In genomic region chr7:537911-538634, GRCh38 we compare ENCODE assay signal across 8 cellular contexts. TPM values are rescaled to one million over a fixed set of nuclear protein-coding genes. Genes with fewer than 3 reads are reported as not detected.
DNase-seq lines count a peak whose midpoint lies in the region; ATAC-seq, FAIRE-seq and TF ChIP-seq lines count a peak whose summit lies in the region.

No MANE protein-coding gene starts in this region.

- peak overlapping the region; percentile 90 for H3K27ac ChIP-seq in endothelial cell of umbilical vein (ENCODE audit: insufficient read depth, low read depth, low read length)

- peaks cover 28% of the 10 kb centered on the region for H3K4me1 ChIP-seq in endothelial cell of umbilical vein (ENCODE audit: control insufficient read depth, extremely low read depth, insufficient read depth, low read length)

- H3K27me3 ChIP-seq in MG63 (no peaks in the 10 kb centered on the region), endothelial cell of umbilical vein (ENCODE audit: control insufficient read depth in 2 of 2, insufficient read depth in 2 of 2, low read length in 2 of 2) (no peaks in the 10 kb centered on the region)

- H2AFZ ChIP-seq in endothelial cell of umbilical vein (ENCODE audit: low read depth, low read length), result peak overlapping the region; percentile 44

- H3K9ac ChIP-seq in endothelial cell of umbilical vein (replicated peaks; ENCODE audit: extremely low read depth, insufficient read depth, low read length), result peak overlapping the region; percentile 56

- no peaks in the 10 kb centered on the region for H3K9me1 ChIP-seq in endothelial cell of umbilical vein (replicated peaks; ENCODE audit: control insufficient read depth, extremely low read depth, insufficient read depth, low read length)

- H3K4me3 ChIP-seq in AG09309 (ENCODE audit: control insufficient read depth, low read depth, low read length) (no peak overlapping the region), MG63 (no peak overlapping the region), endothelial cell of umbilical vein (replicated peaks in 1 of 3; ENCODE audit: insufficient read depth in 1 of 3, low read depth in 1 of 3, low read length in 3 of 3) (no peak overlapping the region)

- no peak for ATAC-seq in HG02970 (IDR thresholded peaks at IDR 0.05; ENCODE audit: low FRiP score, unreplicated experiment)

- peak; percentile 64 for DNase-seq in AG09309 (ENCODE audit: low read depth)
- peak; percentile 96 for DNase-seq in MG63
- DNase-seq in endothelial cell of umbilical vein (ENCODE audit: low read depth, low spot score), result peak; percentile 65
- peak; percentile 30 to 68 for DNase-seq in lung microvascular endothelial cell (ENCODE audit: low read depth in 2 of 2)
- DNase-seq in activated CD4-positive, CD25-positive, alpha-beta regulatory T cell treated with anti-CD3 and anti-CD28 coated beads, Interleukin-2, amount 50 U/mL, for 72 hours, result no peak
- no peak for DNase-seq in central memory CD4-positive, alpha-beta T cell
- no peak for DNase-seq in GF-D8 (lab: John Stamatoyannopoulos, UW)

- no TSS peak for BruUV-seq in endothelial cell of umbilical vein (replicated peaks; lab: Mats Ljungman, UMichigan)

- intact Hi-C loops in endothelial cell of umbilical vein (cut with micrococcal nuclease), result loop anchor here (1.0 kb wide), 2 partner anchors 16 to 20 kb away; no protein-coding TSS in a partner anchor

- H3K9me3 ChIP-seq in MG63 (no peaks in the 10 kb centered on the region), endothelial cell of umbilical vein (replicated peaks; ENCODE audit: control insufficient read depth, insufficient read depth, low read length) (no peaks in the 10 kb centered on the region)

- H3K79me2 ChIP-seq in endothelial cell of umbilical vein (ENCODE audit: control insufficient read depth, insufficient read depth, low read length), result no peaks in the 10 kb centered on the region

- POLR2A ChIA-PET in endothelial cell of umbilical vein (lab: Charles Lee), result no interaction called here

- dilution Hi-C loops in endothelial cell of umbilical vein (cut with MboI; ENCODE audit: extremely low pct_ligation_motif_present, low sequenced_read_pairs), result no loop called here

- FAIRE-seq in endothelial cell of umbilical vein (lab: Jason Lieb, UNC), result peak; percentile 95

- TF ChIP-seq POLR2A in endothelial cell of umbilical vein (IDR thresholded peaks at IDR 0.05; ENCODE audit: low read depth, low read length), result no peak

- no peak for TF ChIP-seq CTCF in AG09309 (IDR thresholded peaks at IDR 0.05; ENCODE audit: control insufficient read depth, insufficient read depth, low read depth, low read length, missing control alignments)
- TF ChIP-seq CTCF in endothelial cell of umbilical vein (IDR thresholded peaks at IDR 0.05; ENCODE audit: extremely low read depth in 1 of 2, insufficient read depth in 1 of 2, low read depth in 1 of 2, low read length in 2 of 2), result no peak

- peak overlapping the region; percentile 24 for H3K4me2 ChIP-seq in endothelial cell of umbilical vein (ENCODE audit: insufficient read depth, low read length)

- no peaks in the 10 kb centered on the region for H4K20me1 ChIP-seq in endothelial cell of umbilical vein (replicated peaks; ENCODE audit: control insufficient read depth, extremely low read depth, insufficient read depth, low read length)

- CTCF ChIA-PET in endothelial cell of umbilical vein (lab: Charles Lee), result interaction anchor here (0.9 to 2.2 kb wide), 5 partner anchors 16 to 216 kb away, joined by 3 to 12 read pairs (median 3); partner anchors contain the start of gene PDGFA

- H3K36me3 ChIP-seq in MG63 (no peaks in the 10 kb centered on the region), endothelial cell of umbilical vein (ENCODE audit: control insufficient read depth in 2 of 2, extremely low read depth in 1 of 2, insufficient read depth in 2 of 2, low read length in 2 of 2) (no peaks in the 10 kb centered on the region)

TF ChIP-seq in endothelial cell of umbilical vein, 7 proteins besides CTCF, POLR2A, EP300 and RAD21:
- TF ChIP-seq FOS (IDR thresholded peaks at IDR 0.05; ENCODE audit: borderline replicate concordance, insufficient read depth, low read length), result peak; percentile 78
- TF ChIP-seq MYC (IDR thresholded peaks at IDR 0.05; ENCODE audit: low read depth, low read length), result no peak
- no peak for TF ChIP-seq EZH2 (IDR thresholded peaks at IDR 0.05; ENCODE audit: borderline replicate concordance, low read depth, low read length, severe bottlenecking)
- no peak for TF ChIP-seq MAX (IDR thresholded peaks at IDR 0.05; ENCODE audit: insufficient read depth, insufficient read length)
- peak; percentile 22 for TF ChIP-seq JUN (IDR thresholded peaks at IDR 0.05; ENCODE audit: borderline replicate concordance, insufficient read depth, insufficient read length, low read depth)
- TF ChIP-seq POLR2AphosphoS5 (IDR thresholded peaks at IDR 0.05; ENCODE audit: insufficient read depth, low read depth, low read length), result peak; percentile 68
- TF ChIP-seq GATA2 (IDR thresholded peaks at IDR 0.05; ENCODE audit: insufficient read depth, insufficient read length, low read depth, low read length), result peak; percentile 83
TF ChIP-seq in endothelial cell of umbilical vein: peak in this region for 4.

RNA-seq across cellular contexts. Expression of gene PDGFA, which starts 18.4 kb away (rescaled TPM):
- 4.9 and 33.7 TPM in 2 replicates for total RNA-seq in MG63 (2014; rRNA removed; shearing (Covaris generic); ENCODE audit: low replicate concordance)
- total RNA-seq in endothelial cell of umbilical vein, result 62.4 and 68.1 TPM in 2 replicates
- 17.4 and 23.2 TPM in 2 replicates for polyA plus RNA-seq in endothelial cell of umbilical vein
- 17.9 and 24.0 TPM in 2 replicates for polyA plus RNA-seq in endothelial cell of umbilical vein (2011; cell fraction: cytosol; rRNA removed)
- polyA plus RNA-seq in endothelial cell of umbilical vein (2011; cell fraction: nucleus; rRNA removed), result 20.1 and 24.5 TPM in 2 replicates
- 14.5 and 16.4 TPM in 2 replicates for polyA plus RNA-seq in endothelial cell of umbilical vein (2012)
- polyA minus RNA-seq in endothelial cell of umbilical vein, result 51.3 and 58.0 TPM in 2 replicates
- 23.2 TPM for polyA minus RNA-seq in endothelial cell of umbilical vein (2011; cell fraction: cytosol; rRNA and poly(A)+ RNA removed)
- 8.3 and 12.9 TPM in 2 replicates for polyA minus RNA-seq in endothelial cell of umbilical vein (2011; cell fraction: nucleus; rRNA and poly(A)+ RNA removed)
- total RNA-seq in lung microvascular endothelial cell, result 46.2 and 94.8 TPM in 2 replicates

Comparison
In these comparisons a context has a peak if more than half of its experiments do, and no peak if none do; other contexts are left out.
1. DNase-seq: peak in AG09309 (single experiment), MG63 (single experiment), endothelial cell of umbilical vein (single experiment) and lung microvascular endothelial cell (2 of 2); none in activated CD4-positive, CD25-positive, alpha-beta regulatory T cell treated with anti-CD3 and anti-CD28 coated beads, Interleukin-2, amount 50 U/mL, for 72 hours (single experiment), central memory CD4-positive, alpha-beta T cell (single experiment) and GF-D8 (single experiment).